ENCODE assay signal across 24 cellular contexts in the genomic region with DNA sequence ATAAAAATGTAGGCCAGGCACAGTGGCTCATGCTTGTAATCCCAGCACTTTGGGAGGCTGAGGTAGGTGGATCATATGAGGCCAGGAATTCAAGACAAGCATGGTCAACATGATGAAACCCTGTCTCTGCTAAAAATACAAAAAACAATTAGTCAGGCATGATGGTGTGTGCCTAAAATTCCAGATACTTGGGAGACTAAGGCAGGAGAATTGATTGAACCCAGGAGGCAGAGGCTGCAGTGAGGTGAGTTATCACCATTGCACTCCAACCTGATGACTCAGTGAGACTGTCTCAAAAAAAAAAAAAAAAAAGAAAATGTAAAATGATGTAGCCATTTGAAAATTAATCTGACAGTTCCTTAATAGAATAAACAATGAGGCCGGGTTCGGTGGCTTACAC.
DNase-seq lines count a peak whose midpoint lies in the region; ATAC-seq, FAIRE-seq and TF ChIP-seq lines count a peak whose summit lies in the region.
"Had no signal": no experiment of that assay in that cellular context is flagged by ENCODE, and none has a peak within 500 bp of the region (broad histone marks: within the 10 kb centered on the region; RNA-seq: fewer than 3 reads in every experiment).

No MANE protein-coding gene starts in this region.

- in situ Hi-C loops in transverse colon (cut with MboI; ENCODE audit: low pct_ligation_motif_present in 1 of 4, low pct_unique_long_range_greater_than_20kb in 1 of 4, low sequenced_read_pairs in 3 of 4), result no loop called here

- H3K27me3 ChIP-seq in astrocyte (ENCODE audit: insufficient read depth, low read length), result no peaks in the 10 kb centered on the region
- H3K27me3 ChIP-seq in trophoblast cell (ENCODE audit: insufficient read depth, low read length), result no peaks in the 10 kb centered on the region
- no peaks in the 10 kb centered on the region for H3K27me3 ChIP-seq in transverse colon
- H3K27me3 ChIP-seq in psoas muscle (ENCODE audit: insufficient read depth in 3 of 3, low read length in 2 of 3), result no peaks in the 10 kb centered on the region
- H3K27me3 ChIP-seq: BLaER1 had no signal

- peak; percentile 15 for DNase-seq in EH (ENCODE audit: low read depth)
- peak; percentile 50 for DNase-seq in HS-5 (ENCODE audit: low read depth)
- DNase-seq in astrocyte (ENCODE audit: low read depth), result no peak
- no peak for DNase-seq in trophoblast cell
- DNase-seq in stimulated activated CD4-positive, alpha-beta T cell treated with anti-CD3 and anti-CD28 coated beads, Interleukin-4, amount 100 ng/mL, for 1 hour, result no peak
- no peak for DNase-seq in transverse colon
- DNase-seq in psoas muscle, result no peak
- no peak for DNase-seq in GM19240 (ENCODE audit: insufficient read length, low spot score)
- DNase-seq: Caco-2; CD4-positive, alpha-beta T cell; DND-41; GDM1; HFFc6; NCI-H1105 treated with DMSO at 0.1 percent for 48 hours; NCI-H2081; NCI-H2171 treated with DMSO at 0.1 percent for 48 hours; NCI-H524 treated with DMSO at 0.1 percent for 48 hours; OCI-M1; Right ventricle myocardium superior had no signal

- no peak for TF ChIP-seq CTCF in astrocyte (IDR thresholded peaks at IDR 0.05; ENCODE audit: insufficient read depth, low read depth, low read length)
- TF ChIP-seq CTCF in transverse colon (IDR thresholded peaks at IDR 0.05), result no peak
- TF ChIP-seq CTCF in psoas muscle (IDR thresholded peaks at IDR 0.05), result no peak

- TF ChIP-seq POLR2A in transverse colon (IDR thresholded peaks at IDR 0.05), result no peak

- no peak overlapping the region for H3K14ac ChIP-seq in trophoblast cell (ENCODE audit: low read length)

- no CpG with 5 or more reads among the region's 2 CpGs for WGBS in trophoblast cell (ENCODE audit: extremely low coverage, insufficient coverage, insufficient read length)
- WGBS in transverse colon (ENCODE audit: low coverage in 1 of 2), 2 donors, result no CpG with 5 or more reads among the region's 2 CpGs
- 93 to 94% methylated on average over 2 of the region's 2 CpGs; no CpG with 5 or more reads in 1 of the 3 donors for WGBS in psoas muscle, 3 donors

- H3K36me3 Mint-ChIP-seq in astrocyte (ENCODE audit: low read depth, unreplicated experiment), result peaks cover 4% of the 10 kb centered on the region

- TF ChIP-seq EP300 in transverse colon (IDR thresholded peaks at IDR 0.05; ENCODE audit: low read depth), result no peak

- H3K4me1 Mint-ChIP-seq in astrocyte (ENCODE audit: low read depth, unreplicated experiment), result no peaks in the 10 kb centered on the region

- no peak overlapping the region for H3K27ac ChIP-seq in astrocyte (ENCODE audit: low read depth, low read length)
- peak overlapping the region; percentile 41 for H3K27ac ChIP-seq in trophoblast cell (ENCODE audit: low read depth, low read length)
- no peak overlapping the region for H3K27ac ChIP-seq in transverse colon
- H3K27ac ChIP-seq in psoas muscle, result no peak overlapping the region
- H3K27ac ChIP-seq: A549, BLaER1 had no signal

- H2BK120ac ChIP-seq in trophoblast cell (ENCODE audit: insufficient read depth, low read length, poor library complexity), result no peak overlapping the region

- H3K4me3 ChIP-seq in astrocyte (ENCODE audit: insufficient read depth, low read depth, low read length) (no peak overlapping the region), trophoblast cell (ENCODE audit: low read depth, low read length) (no peak overlapping the region), transverse colon (no peak overlapping the region), psoas muscle (no peak overlapping the region)
- H3K4me3 ChIP-seq: A549, BLaER1, K562 had no signal

- intact Hi-C loops in transverse colon (cut with DNase I; ENCODE audit: low total_unique reads), result no loop called here
- intact Hi-C loops in psoas muscle (cut with DNase I), result no loop called here

- no peak overlapping the region for H3K4me3 Mint-ChIP-seq in astrocyte (ENCODE audit: unreplicated experiment)
- H3K4me3 Mint-ChIP-seq: CD4-positive, alpha-beta T cell; HFFc6 had no signal

- no peak overlapping the region for H4K8ac ChIP-seq in trophoblast cell (ENCODE audit: low read depth, low read length)

- no peaks in the 10 kb centered on the region for H3K79me1 ChIP-seq in trophoblast cell (ENCODE audit: low read length)

- no peaks in the 10 kb centered on the region for H4K20me1 ChIP-seq in astrocyte (ENCODE audit: insufficient read depth, low read length)
- H4K20me1 ChIP-seq: BLaER1 had no signal

- H3K4me2 ChIP-seq in astrocyte (ENCODE audit: low read length), result no peak overlapping the region
- H3K4me2 ChIP-seq in trophoblast cell (ENCODE audit: low read length), result no peak overlapping the region
- H3K4me2 ChIP-seq: A549, BLaER1 had no signal

- no peak overlapping the region for H3K18ac ChIP-seq in trophoblast cell (ENCODE audit: low read length)

- H3K36me3 ChIP-seq in astrocyte (ENCODE audit: insufficient read depth, low read length) (no peaks in the 10 kb centered on the region), trophoblast cell (ENCODE audit: control insufficient read depth in 1 of 2, insufficient read depth in 2 of 2, low read length in 2 of 2) (no peaks in the 10 kb centered on the region), transverse colon (no peaks in the 10 kb centered on the region), psoas muscle (ENCODE audit: insufficient read depth in 1 of 2, low read depth in 1 of 2) (no peaks in the 10 kb centered on the region)
- H3K36me3 ChIP-seq: BLaER1 had no signal

- no peak overlapping the region for H4K12ac ChIP-seq in trophoblast cell (ENCODE audit: low read depth, low read length)

- ATAC-seq in psoas muscle, result no peak
- ATAC-seq: A549, HepG2, K562 had no signal

- H3K4ac ChIP-seq in trophoblast cell (ENCODE audit: low read depth, low read length), result no peak overlapping the region

- H3K27me3 Mint-ChIP-seq in astrocyte (ENCODE audit: low read depth, unreplicated experiment), result no peaks in the 10 kb centered on the region
- H3K27me3 Mint-ChIP-seq: CD4-positive, alpha-beta T cell had no signal

- H3K9me3 Mint-ChIP-seq in astrocyte (ENCODE audit: unreplicated experiment), result no peaks in the 10 kb centered on the region
- H3K9me3 Mint-ChIP-seq: CD4-positive, alpha-beta T cell; HFFc6 had no signal

- no peak overlapping the region for H3K23ac ChIP-seq in trophoblast cell (ENCODE audit: low read length)

- H3K9me3 ChIP-seq in astrocyte (ENCODE audit: insufficient read depth, low read depth, low read length) (no peaks in the 10 kb centered on the region), trophoblast cell (ENCODE audit: insufficient read depth, low read depth, low read length) (no peaks in the 10 kb centered on the region), transverse colon (no peaks in the 10 kb centered on the region), psoas muscle (no peaks in the 10 kb centered on the region)
- H3K9me3 ChIP-seq: A549, BLaER1, Caco-2 had no signal

- H2BK5ac ChIP-seq in trophoblast cell (ENCODE audit: low read depth, low read length, poor library complexity), result no peak overlapping the region

- H3K79me2 ChIP-seq in astrocyte (ENCODE audit: insufficient read depth, low read length) (no peaks in the 10 kb centered on the region), trophoblast cell (ENCODE audit: control insufficient read depth, insufficient read depth, low read length, poor library complexity) (no peaks in the 10 kb centered on the region)

- no peak overlapping the region for H4K91ac ChIP-seq in trophoblast cell (ENCODE audit: low read depth, low read length)

- no peak overlapping the region for H2AK5ac ChIP-seq in trophoblast cell (ENCODE audit: low read length)

- H3K4me1 ChIP-seq in astrocyte (ENCODE audit: insufficient read depth, low read length) (no peaks in the 10 kb centered on the region), trophoblast cell (ENCODE audit: control insufficient read depth in 1 of 2, insufficient read depth in 2 of 2, low read length in 2 of 2) (no peaks in the 10 kb centered on the region), transverse colon (no peaks in the 10 kb centered on the region), psoas muscle (no peaks in the 10 kb centered on the region)
- H3K4me1 ChIP-seq: BLaER1, Caco-2 had no signal

- FAIRE-seq in astrocyte (lab: Jason Lieb, UNC), result no peak
- FAIRE-seq: A549, H54, HepG2, K562 had no signal

- H3K27ac Mint-ChIP-seq in astrocyte (ENCODE audit: unreplicated experiment), result peak overlapping the region; percentile 30
- H3K27ac Mint-ChIP-seq: CD4-positive, alpha-beta T cell; HFFc6 had no signal

- H2AFZ ChIP-seq in astrocyte (ENCODE audit: low read depth, low read length) (no peak overlapping the region), trophoblast cell (ENCODE audit: insufficient read depth, low read length, poor library complexity) (no peak overlapping the region)

- H3K9ac ChIP-seq in astrocyte (ENCODE audit: low read length) (no peak overlapping the region), trophoblast cell (ENCODE audit: low read length) (no peak overlapping the region)
- H3K9ac ChIP-seq: BLaER1 had no signal

- H2BK12ac ChIP-seq in trophoblast cell (ENCODE audit: low read length), result no peak overlapping the region

Comparison
In these comparisons a context has a peak if more than half of its experiments do, and no peak if none do; other contexts are left out.
1. DNase-seq: peak in EH (single experiment) and HS-5 (single experiment); none in astrocyte (single experiment), trophoblast cell (0 of 2), stimulated activated CD4-positive, alpha-beta T cell treated with anti-CD3 and anti-CD28 coated beads, Interleukin-4, amount 100 ng/mL, for 1 hour (single experiment), transverse colon (single experiment), psoas muscle (0 of 2) and GM19240 (single experiment).